ENCODE assay signal across 21 cellular contexts in the genomic region with DNA sequence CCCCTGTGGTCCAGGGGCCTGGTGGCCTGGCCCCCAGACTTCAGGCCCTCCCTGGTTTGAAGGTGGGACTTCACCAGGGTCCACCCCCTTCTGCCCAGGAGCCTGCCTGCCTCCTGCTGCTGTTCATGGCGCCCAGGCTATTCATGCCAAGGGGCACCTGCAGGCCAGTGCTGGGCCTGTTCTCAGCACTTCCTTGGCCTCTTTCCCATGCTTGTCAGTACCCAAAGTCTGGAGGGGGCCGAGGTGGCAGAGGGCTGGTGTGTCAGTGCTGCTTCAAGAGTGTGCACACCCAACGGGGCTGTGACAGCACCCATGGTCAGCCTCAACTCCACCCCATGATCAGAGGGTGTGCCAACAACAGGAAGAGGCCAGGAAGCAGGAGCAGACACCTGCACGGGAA. TPM values are rescaled to one million over a fixed set of nuclear protein-coding genes. Genes with fewer than 3 reads are reported as not detected.
DNase-seq lines count a peak whose midpoint lies in the region; ATAC-seq and TF ChIP-seq lines count a peak whose summit lies in the region.
"Had no signal": no experiment of that assay in that cellular context is flagged by ENCODE, and none has a peak within 500 bp of the region (broad histone marks: within the 10 kb centered on the region; RNA-seq: fewer than 3 reads in every experiment).

No MANE protein-coding gene starts in this region.

- H3K9me3 ChIP-seq in right atrium auricular region (no peaks in the 10 kb centered on the region), esophagus muscularis mucosa (no peaks in the 10 kb centered on the region), neuronal stem cell (replicated peaks in 1 of 2; ENCODE audit: control insufficient read depth in 2 of 2, insufficient read depth in 1 of 2, low read depth in 1 of 2, low read length in 2 of 2) (peaks cover 2 to 5% of the 10 kb centered on the region in 2 donors)

- H3K4me3 ChIP-seq in right atrium auricular region (no peak overlapping the region), esophagus muscularis mucosa (no peak overlapping the region), neuronal stem cell (ENCODE audit: low read length in 2 of 2) (no peak overlapping the region)
- H3K4me3 ChIP-seq: A549; BLaER1 treated with 17β-estradiol and CSF1 and Interleukin-3, amounts not matched to agents 10 nM and 100 nM; GM12878 had no signal

- H3K9me3 Mint-ChIP-seq in natural killer cell: peaks cover 4 to 5% of the 10 kb centered on the region in 2 donors

- TF ChIP-seq CTCF in right atrium auricular region (IDR thresholded peaks at IDR 0.05): no peak
- no peak for TF ChIP-seq CTCF in esophagus muscularis mucosa (IDR thresholded peaks at IDR 0.05)
- TF ChIP-seq CTCF in natural killer cell (IDR thresholded peaks at IDR 0.05): no peak

- DNase-seq in right atrium auricular region (ENCODE audit: low spot score): peak; percentile 40
- DNase-seq in Right ventricle myocardium inferior (ENCODE audit: missing footprints): no peak
- DNase-seq in esophagus muscularis mucosa (ENCODE audit: extremely low spot score): peak; percentile 24
- no peak for DNase-seq in neuronal stem cell (ENCODE audit: low spot score)
- DNase-seq in DMS79 (lab: John Stamatoyannopoulos, UW): no peak
- DNase-seq in natural killer cell: no peak
- DNase-seq: AML-193; Caco-2; Calu3; CD4-positive, alpha-beta T cell; CD8-positive, alpha-beta T cell; DND-41; EL; GDM1 had no signal

- peak overlapping the region; percentile 1 for H3K23ac ChIP-seq in neuronal stem cell (ENCODE audit: low read depth, low read length, poor library complexity)

- no peaks in the 10 kb centered on the region for H3K27me3 ChIP-seq in right atrium auricular region
- no peaks in the 10 kb centered on the region for H3K27me3 ChIP-seq in esophagus muscularis mucosa
- no peaks in the 10 kb centered on the region for H3K27me3 ChIP-seq in neuronal stem cell (ENCODE audit: control insufficient read depth in 3 of 3, insufficient read depth in 3 of 3, low read depth in 1 of 3, low read length in 3 of 3)
- H3K27me3 ChIP-seq: BLaER1 treated with 17β-estradiol and CSF1 and Interleukin-3, amounts not matched to agents 10 nM and 100 nM had no signal

- WGBS in esophagus muscularis mucosa: 55% methylated on average over 4 of the region's 4 CpGs
- no CpG with 5 or more reads among the region's 4 CpGs for WGBS in neuronal stem cell (ENCODE audit: extremely low coverage in 2 of 2, insufficient read length in 2 of 2, insufficient replicate concordance in 1 of 2), 2 donors

- no peaks in the 10 kb centered on the region for H3K79me1 ChIP-seq in neuronal stem cell (ENCODE audit: low read depth, low read length)

- H3K27ac ChIP-seq in right atrium auricular region: no peak overlapping the region
- no peak overlapping the region for H3K27ac ChIP-seq in esophagus muscularis mucosa (replicated peaks in 1 of 4)
- no peak overlapping the region for H3K27ac ChIP-seq in neuronal stem cell (replicated peaks; ENCODE audit: low read length)
- H3K27ac ChIP-seq: 22Rv1; A549; BLaER1 treated with 17β-estradiol and CSF1 and Interleukin-3, amounts not matched to agents 10 nM and 100 nM; C4-2B had no signal

- H2AK5ac ChIP-seq in neuronal stem cell (ENCODE audit: low read depth, low read length): peak overlapping the region; percentile 70

- no peak overlapping the region for H3K4ac ChIP-seq in neuronal stem cell (ENCODE audit: low read length)

- no peak for TF ChIP-seq POLR2A in esophagus muscularis mucosa (IDR thresholded peaks at IDR 0.05; ENCODE audit: low read depth)

- no peak overlapping the region for H3K18ac ChIP-seq in neuronal stem cell (ENCODE audit: low read length)

- no peak overlapping the region for H3K4me2 ChIP-seq in neuronal stem cell (ENCODE audit: insufficient read depth, low read length, poor library complexity, severe bottlenecking)
- H3K4me2 ChIP-seq: A549; BLaER1 treated with 17β-estradiol and CSF1 and Interleukin-3, amounts not matched to agents 10 nM and 100 nM had no signal

- no peak for TF ChIP-seq EP300 in esophagus muscularis mucosa (IDR thresholded peaks at IDR 0.05)

- no peak overlapping the region for H3K4me3 Mint-ChIP-seq in natural killer cell
- H3K4me3 Mint-ChIP-seq: B cell; CD4-positive, alpha-beta T cell; CD8-positive, alpha-beta T cell had no signal

- no peak overlapping the region for H3K9ac ChIP-seq in neuronal stem cell (ENCODE audit: low read depth, low read length, poor library complexity)
- H3K9ac ChIP-seq: BLaER1 treated with 17β-estradiol and CSF1 and Interleukin-3, amounts not matched to agents 10 nM and 100 nM had no signal

- peaks cover 7% of the 10 kb centered on the region for H3K36me3 Mint-ChIP-seq in natural killer cell
- H3K36me3 Mint-ChIP-seq: CD8-positive, alpha-beta T cell had no signal

- no peak overlapping the region for H2BK15ac ChIP-seq in neuronal stem cell (ENCODE audit: low read length)

- H2AFZ ChIP-seq in neuronal stem cell (ENCODE audit: low read length): no peak overlapping the region

- no peak overlapping the region for H4K91ac ChIP-seq in neuronal stem cell (ENCODE audit: low read depth, low read length, poor library complexity)

- H2BK5ac ChIP-seq in neuronal stem cell (ENCODE audit: low read length): no peak overlapping the region

- intact Hi-C loops in Right ventricle myocardium inferior (cut with DNase I) (no loop called here), esophagus muscularis mucosa (cut with DNase I) (no loop called here), natural killer cell (cut with micrococcal nuclease) (no loop called here)

- H3K27me3 Mint-ChIP-seq in natural killer cell (ENCODE audit: low read depth in 2 of 2): no peaks in the 10 kb centered on the region
- H3K27me3 Mint-ChIP-seq: B cell; CD4-positive, alpha-beta T cell had no signal

- no peak overlapping the region for H4K8ac ChIP-seq in neuronal stem cell (ENCODE audit: low read depth, low read length)

- H3K4me1 ChIP-seq in right atrium auricular region (no peaks in the 10 kb centered on the region), esophagus muscularis mucosa (peaks cover 0 to 7% (median 3%) of the 10 kb centered on the region in 4 donors), neuronal stem cell (ENCODE audit: control insufficient read depth in 2 of 2, insufficient read depth in 1 of 2, low read depth in 1 of 2, low read length in 2 of 2) (no peaks in the 10 kb centered on the region)
- H3K4me1 ChIP-seq: A549, Caco-2 had no signal

- ATAC-seq in Right ventricle myocardium inferior (no peak), HG03442 (IDR thresholded peaks at IDR 0.05; ENCODE audit: unreplicated experiment) (no peak), natural killer cell (no peak)
- ATAC-seq: CD8-positive, alpha-beta T cell; GM12878 had no signal

- H3K36me3 ChIP-seq in right atrium auricular region: no peaks in the 10 kb centered on the region
- no peaks in the 10 kb centered on the region for H3K36me3 ChIP-seq in esophagus muscularis mucosa
- H3K36me3 ChIP-seq in neuronal stem cell (replicated peaks in 1 of 2; ENCODE audit: control insufficient read depth in 2 of 2, insufficient read depth in 2 of 2, low read length in 2 of 2): no peaks in the 10 kb centered on the region
- H3K36me3 ChIP-seq: BLaER1 treated with 17β-estradiol and CSF1 and Interleukin-3, amounts not matched to agents 10 nM and 100 nM had no signal

- no peak overlapping the region for H2BK120ac ChIP-seq in neuronal stem cell (ENCODE audit: low read depth, low read length)

- H2BK12ac ChIP-seq in neuronal stem cell (ENCODE audit: low read length): no peak overlapping the region

- no peaks in the 10 kb centered on the region for H3K4me1 Mint-ChIP-seq in natural killer cell
- H3K4me1 Mint-ChIP-seq: B cell had no signal

- no peak overlapping the region for H3K27ac Mint-ChIP-seq in natural killer cell
- H3K27ac Mint-ChIP-seq: B cell; CD4-positive, alpha-beta T cell; CD8-positive, alpha-beta T cell had no signal

- no peak overlapping the region for H3K14ac ChIP-seq in neuronal stem cell (ENCODE audit: low read length)

RNA-seq across cellular contexts. Expression of a gene that starts 7.4 kb away (rescaled TPM):
- total RNA-seq in right atrium auricular region (10 to 100 TPM; 12.6 to 25.5 TPM), Right ventricle myocardium inferior (18.7 TPM), esophagus muscularis mucosa (10 to 100 TPM; 49.9 to 94.0 (median 63.8) TPM), natural killer cell (10 to 100 TPM; 36.9 to 47.7 (median 39.8) TPM)
- 14.2 TPM for polyA plus RNA-seq in neuronal stem cell (2013, experiment 1 of 2)
- polyA plus RNA-seq in neuronal stem cell (2013, experiment 2 of 2): 14.8 TPM

Comparison
In these comparisons a context has a peak if more than half of its experiments do, and no peak if none do; other contexts are left out.
1. DNase-seq: peak in right atrium auricular region (single experiment) and esophagus muscularis mucosa (single experiment); none in Right ventricle myocardium inferior (single experiment), neuronal stem cell (single experiment), DMS79 (single experiment) and natural killer cell (single experiment).